ENCODE assay signal across 21 cellular contexts in genomic region chr9:89328064-89328463, GRCh38. TPM values are rescaled to one million over a fixed set of nuclear protein-coding genes. Genes with fewer than 3 reads are reported as not detected.
A peak's percentile ranks its signal among the peaks of the same experiment; 100 is the strongest.
DNase-seq lines count a peak whose midpoint lies in the region; TF ChIP-seq lines count a peak whose summit lies in the region.
"Had no signal": no experiment of that assay in that cellular context is flagged by ENCODE, and none has a peak within 500 bp of the region (broad histone marks: within the 10 kb centered on the region; RNA-seq: fewer than 3 reads in every experiment).

No MANE protein-coding gene starts in this region.

- no peak overlapping the region for H3K14ac ChIP-seq in mesenchymal stem cell (ENCODE audit: low read length in 2 of 2)

- H4K8ac ChIP-seq in mesenchymal stem cell (ENCODE audit: low read length): no peak overlapping the region

- H2BK12ac ChIP-seq in mesenchymal stem cell (ENCODE audit: low read length in 2 of 2): no peak overlapping the region

- peaks cover 3% of the 10 kb centered on the region for H3K4me1 ChIP-seq in mesenchymal stem cell (ENCODE audit: control insufficient read depth, insufficient read depth, low read depth, low read length)

- H3K4me3 ChIP-seq in LNCaP clone FGC (ENCODE audit: low read depth, low read length) (no peak overlapping the region), astrocyte of the cerebellum (ENCODE audit: low read depth, low read length) (no peak overlapping the region), mesenchymal stem cell (ENCODE audit: insufficient read depth in 1 of 2, low read depth in 1 of 2, low read length in 2 of 2) (no peak overlapping the region)
- H3K4me3 ChIP-seq: K562, SK-N-MC had no signal

- no peak overlapping the region for H3K27ac ChIP-seq in mesenchymal stem cell (ENCODE audit: low read length, poor library complexity, severe bottlenecking)
- H3K27ac ChIP-seq: SK-N-MC had no signal

- H3K18ac ChIP-seq in mesenchymal stem cell (ENCODE audit: low read depth in 1 of 2, low read length in 2 of 2): no peak overlapping the region

- no peak overlapping the region for H2BK120ac ChIP-seq in mesenchymal stem cell (ENCODE audit: low read depth, low read length)

- no peak overlapping the region for H2BK15ac ChIP-seq in mesenchymal stem cell (ENCODE audit: low read depth, poor library complexity, severe bottlenecking)

- 84% methylated on average over 7 of the region's 8 CpGs for WGBS in mesenchymal stem cell

- no peak overlapping the region for H2AK5ac ChIP-seq in mesenchymal stem cell (ENCODE audit: low read length, severe bottlenecking)

- H3K4ac ChIP-seq in mesenchymal stem cell (ENCODE audit: low read depth in 1 of 2, low read length in 2 of 2): no peak overlapping the region

- H3K9me3 ChIP-seq in mesenchymal stem cell (ENCODE audit: control insufficient read depth, low read length): no peaks in the 10 kb centered on the region

- TF ChIP-seq CTCF in LNCaP clone FGC (IDR thresholded peaks at IDR 0.05; ENCODE audit: control insufficient read depth, extremely low read depth, insufficient read depth): no peak
- no peak for TF ChIP-seq CTCF in astrocyte of the cerebellum (IDR thresholded peaks at IDR 0.05; ENCODE audit: low read depth, low read length, missing control alignments)

- in situ Hi-C loops in astrocyte of the cerebellum (cut with HindIII; ENCODE audit: low sequenced_read_pairs): no loop called here

- H2AFZ ChIP-seq in mesenchymal stem cell (ENCODE audit: low read depth, low read length): no peak overlapping the region

- no peak overlapping the region for H4K91ac ChIP-seq in mesenchymal stem cell (ENCODE audit: low read length)

- H3K9ac ChIP-seq in mesenchymal stem cell (ENCODE audit: low read length): no peak overlapping the region

- H2BK5ac ChIP-seq in mesenchymal stem cell (ENCODE audit: low read depth, low read length, poor library complexity, severe bottlenecking): no peak overlapping the region

- no peaks in the 10 kb centered on the region for H3K27me3 ChIP-seq in mesenchymal stem cell (ENCODE audit: control insufficient read depth in 1 of 2, insufficient read depth in 1 of 2, low read length in 2 of 2)

- H3K4me2 ChIP-seq in mesenchymal stem cell (ENCODE audit: low read length, poor library complexity, severe bottlenecking): no peak overlapping the region

- DNase-seq in ELR (ENCODE audit: low read depth): peak; percentile 46
- peak; percentile 83 for DNase-seq in LNCaP clone FGC (ENCODE audit: low read depth)
- DNase-seq in astrocyte of the cerebellum (ENCODE audit: low read depth): peak; percentile 8
- peak; percentile 33 for DNase-seq in mesenchymal stem cell
- no peak for DNase-seq in GM03348 (ENCODE audit: low spot score)
- DNase-seq in T-helper 1 cell: no peak
- no peak for DNase-seq in NCI-H2029 (lab: John Stamatoyannopoulos, UW)
- DNase-seq: CD4-positive, alpha-beta memory T cell; DMS153; GDM1; MV-4-11; NCI-H1105 treated with DMSO at 0.1 percent for 48 hours; NCI-H2081; NCI-H446; NCI-H526 treated with DMSO at 0.1 percent for 48 hours; RPMI8226; SHP77 treated with DMSO at 0.1 percent for 48 hours; SW 1271; T-helper 2 cell had no signal

- H3K36me3 ChIP-seq in mesenchymal stem cell (ENCODE audit: control insufficient read depth in 1 of 2, insufficient read depth in 2 of 2, low read depth in 1 of 2, low read length in 2 of 2): peaks cover 21 to 73% of the 10 kb centered on the region in 2 experiments

- H3K79me1 ChIP-seq in mesenchymal stem cell (replicated peaks; ENCODE audit: low read length, poor library complexity, severe bottlenecking): peaks cover 33% of the 10 kb centered on the region

- no peak overlapping the region for H3K23ac ChIP-seq in mesenchymal stem cell (ENCODE audit: low read length in 2 of 2)

RNA-seq across cellular contexts. Expression of gene SECISBP2, which starts 9.8 kb away (rescaled TPM):
- polyA plus RNA-seq in mesenchymal stem cell (2013, experiment 1 of 2): 20.4 TPM
- polyA plus RNA-seq in mesenchymal stem cell (2013, experiment 2 of 2): 18.6 TPM

RNA-seq across cellular contexts. Expression of gene CKS2, which starts 17.1 kb away (rescaled TPM):
- 74.4 TPM for polyA plus RNA-seq in mesenchymal stem cell (2013, experiment 1 of 2)
- 72.6 TPM for polyA plus RNA-seq in mesenchymal stem cell (2013, experiment 2 of 2)

Comparison
In these comparisons a context has a peak if more than half of its experiments do, and no peak if none do; other contexts are left out.
1. DNase-seq: peak in ELR (single experiment), LNCaP clone FGC (single experiment), astrocyte of the cerebellum (single experiment) and mesenchymal stem cell (single experiment); none in GM03348 (single experiment), T-helper 1 cell (0 of 5) and NCI-H2029 (single experiment).